Comparison of ENCODE assay signal across 1 cellular context in genomic region chr17:7017827-7018200, GRCh38.
TF ChIP-seq lines count a peak whose summit lies in the region.

No MANE protein-coding gene starts in this region.

TF ChIP-seq in GM23338, 12 proteins besides CTCF, POLR2A, EP300 and RAD21 (continued from another document):
- TF ChIP-seq ZNF114 (CRISPR knock-in tag; IDR thresholded peaks at IDR 0.05) (no peak), POLR2AphosphoS5 (IDR thresholded peaks at IDR 0.05; ENCODE audit: low read depth) (no peak), ZNF462 (CRISPR knock-in tag; IDR thresholded peaks at IDR 0.05) (no peak)
- TF ChIP-seq, protein P1, sequence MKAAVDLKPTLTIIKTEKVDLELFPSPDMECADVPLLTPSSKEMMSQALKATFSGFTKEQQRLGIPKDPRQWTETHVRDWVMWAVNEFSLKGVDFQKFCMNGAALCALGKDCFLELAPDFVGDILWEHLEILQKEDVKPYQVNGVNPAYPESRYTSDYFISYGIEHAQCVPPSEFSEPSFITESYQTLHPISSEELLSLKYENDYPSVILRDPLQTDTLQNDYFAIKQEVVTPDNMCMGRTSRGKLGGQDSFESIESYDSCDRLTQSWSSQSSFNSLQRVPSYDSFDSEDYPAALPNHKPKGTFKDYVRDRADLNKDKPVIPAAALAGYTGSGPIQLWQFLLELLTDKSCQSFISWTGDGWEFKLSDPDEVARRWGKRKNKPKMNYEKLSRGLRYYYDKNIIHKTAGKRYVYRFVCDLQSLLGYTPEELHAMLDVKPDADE (IDR thresholded peaks at IDR 0.05), result no peak
TF ChIP-seq in GM23338: peak in this region for 0.
